In genomic region chr22:20583471-20583922, GRCh38 we compare ENCODE assay signal across 1 cellular context.
TF ChIP-seq lines count a peak whose summit lies in the region.

No MANE protein-coding gene starts in this region.

TF ChIP-seq in K562, 482 proteins besides CTCF, POLR2A, EP300 and RAD21 (continued from another document and continues in another):
- TF ChIP-seq MNT (conservative IDR thresholded peaks at IDR 0.05) (no peak), HEY1 (CRISPR knock-in tag; IDR thresholded peaks at IDR 0.05; ENCODE audit: borderline replicate concordance) (no peak), LCOR (CRISPR knock-in tag; IDR thresholded peaks at IDR 0.05) (no peak), SNRNP70 (optimal IDR thresholded peaks at IDR 0.05; ENCODE audit: low read depth, low read length) (no peak), ZNF280A (IDR thresholded peaks at IDR 0.05; ENCODE audit: low read depth, partially characterized antibody) (no peak), ZNF274 (IDR thresholded peaks at IDR 0.05; ENCODE audit: borderline replicate concordance, low read depth, low read length) (no peak), TCF7 (IDR thresholded peaks at IDR 0.05; ENCODE audit: borderline replicate concordance) (no peak), FIP1L1 (IDR thresholded peaks at IDR 0.05; ENCODE audit: low read depth, low read length, poor library complexity, severe bottlenecking) (no peak), ZMIZ1 (IDR thresholded peaks at IDR 0.05; ENCODE audit: low read depth in 2 of 2, low read length in 2 of 2) (no peak), UBTF (IDR thresholded peaks at IDR 0.05; ENCODE audit: borderline replicate concordance in 1 of 2, low read depth in 2 of 2, low read length in 2 of 2) (no peak), XRCC5 (IDR thresholded peaks at IDR 0.05; ENCODE audit: low read depth, low read length) (no peak), KLF16 (IDR thresholded peaks at IDR 0.05) (no peak), RB1 (IDR thresholded peaks at IDR 0.05; ENCODE audit: low read depth) (0 out of 2 replicates have a peak, but pooled peaks have one; percentile 25), ZKSCAN3 (CRISPR knock-in tag; IDR thresholded peaks at IDR 0.05) (no peak), ZNF174 (CRISPR knock-in tag; IDR thresholded peaks at IDR 0.05) (no peak), ZNF717 (CRISPR knock-in tag; IDR thresholded peaks at IDR 0.05) (no peak), ATF2 (CRISPR knock-in tag; IDR thresholded peaks at IDR 0.05) (no peak), ZNF511 (CRISPR knock-in tag; IDR thresholded peaks at IDR 0.05) (peak; percentile 45; the same call in 1 of the 2 replicates), ILF3 (IDR thresholded peaks at IDR 0.05; ENCODE audit: borderline replicate concordance) (no peak), NEUROD1 (IDR thresholded peaks at IDR 0.05; ENCODE audit: borderline replicate concordance, low read depth, low read length, partially characterized antibody) (peak; percentile 28), PHB (CRISPR knock-in tag; IDR thresholded peaks at IDR 0.05) (peak; percentile 56), CBX2 (IDR thresholded peaks at IDR 0.05; ENCODE audit: insufficient read depth, low read length, poor library complexity, severe bottlenecking) (no peak), IRF2 (CRISPR knock-in tag; IDR thresholded peaks at IDR 0.05) (0 out of 2 replicates have a peak, but pooled peaks have one; percentile 24), ETV6 (IDR thresholded peaks at IDR 0.05; ENCODE audit: borderline replicate concordance in 1 of 2, low read depth in 2 of 2, low read length in 1 of 2) (no peak), ETV6 (CRISPR knock-in tag; IDR thresholded peaks at IDR 0.05; ENCODE audit: borderline replicate concordance) (no peak), MEIS2 (IDR thresholded peaks at IDR 0.05; ENCODE audit: partially characterized antibody) (no peak), TEAD4 (IDR thresholded peaks at IDR 0.05; ENCODE audit: low read length) (no peak), TEAD4 (CRISPR knock-in tag; IDR thresholded peaks at IDR 0.05; ENCODE audit: borderline replicate concordance) (no peak), PBX2 (CRISPR knock-in tag; IDR thresholded peaks at IDR 0.05; ENCODE audit: low read depth) (no peak), PBX2 (tag; conservative IDR thresholded peaks at IDR 0.05; ENCODE audit: low read depth) (no peak), POLR2G (IDR thresholded peaks at IDR 0.05; ENCODE audit: low read depth, low read length) (peak; percentile 58; the same call in 1 of the 2 replicates), KHSRP (IDR thresholded peaks at IDR 0.05) (no peak), ZNF589 (CRISPR knock-in tag; IDR thresholded peaks at IDR 0.05; ENCODE audit: low read depth) (no peak), ZHX1 (conservative IDR thresholded peaks at IDR 0.05; ENCODE audit: low read length) (no peak), PRDM10 (IDR thresholded peaks at IDR 0.05; ENCODE audit: partially characterized antibody) (no peak)
